ENCODE assay signal across 16 cellular contexts in the genomic region with DNA sequence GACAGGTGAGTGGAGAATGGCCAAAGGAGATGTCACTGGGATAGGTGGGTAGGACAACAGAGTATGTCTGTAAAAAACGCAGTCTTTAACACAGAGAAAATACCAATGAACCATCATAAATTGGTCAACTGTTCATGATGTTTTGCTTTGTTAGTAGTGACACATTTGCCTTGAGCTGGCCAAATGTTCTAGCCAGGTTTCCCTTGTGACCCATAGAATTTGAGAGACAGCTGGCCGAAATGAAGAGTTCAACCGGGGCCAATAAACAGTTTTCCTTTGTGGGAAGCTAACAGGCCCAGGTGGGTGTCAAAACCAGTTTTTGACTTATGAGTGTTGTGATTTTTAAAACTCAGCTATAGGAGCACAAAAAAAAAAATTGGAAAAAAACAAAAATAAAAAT.
DNase-seq lines count a peak whose midpoint lies in the region; ATAC-seq and TF ChIP-seq lines count a peak whose summit lies in the region.
"Had no signal": no experiment of that assay in that cellular context is flagged by ENCODE, and none has a peak within 500 bp of the region (broad histone marks: within the 10 kb centered on the region; RNA-seq: fewer than 3 reads in every experiment).

No MANE protein-coding gene starts in this region.

- H3F3A ChIP-seq in GM23338 (replicated peaks; ENCODE audit: low read depth): 0 out of 2 replicates have a peak, but pooled peaks cover 11% of the 10 kb centered on the region

- no peaks in the 10 kb centered on the region for H3K9me3 ChIP-seq in esophagus muscularis mucosa
- no peaks in the 10 kb centered on the region for H3K9me3 ChIP-seq in mesenchymal stem cell (ENCODE audit: control insufficient read depth, low read length)
- H3K9me3 ChIP-seq: left lung had no signal

- H3K4me3 ChIP-seq in esophagus muscularis mucosa: no peak overlapping the region
- no peak overlapping the region for H3K4me3 ChIP-seq in mesenchymal stem cell (ENCODE audit: insufficient read depth in 1 of 2, low read depth in 1 of 2, low read length in 2 of 2)
- no peak overlapping the region for H3K4me3 ChIP-seq in GM23338
- H3K4me3 ChIP-seq: left lung had no signal

- H3K4me1 ChIP-seq in esophagus muscularis mucosa: peaks cover 24 to 33% (median 26%) of the 10 kb centered on the region in 4 donors
- H3K4me1 ChIP-seq in mesenchymal stem cell (ENCODE audit: control insufficient read depth, insufficient read depth, low read depth, low read length): peaks cover 7% of the 10 kb centered on the region
- no peaks in the 10 kb centered on the region for H3K4me1 ChIP-seq in GM23338 (ENCODE audit: insufficient read depth)
- H3K4me1 ChIP-seq: left lung had no signal

- H3K36me3 ChIP-seq in esophagus muscularis mucosa (peaks cover 5 to 67% (median 59%) of the 10 kb centered on the region in 4 donors), mesenchymal stem cell (ENCODE audit: control insufficient read depth in 1 of 2, insufficient read depth in 2 of 2, low read depth in 1 of 2, low read length in 2 of 2) (peaks cover 45 to 72% of the 10 kb centered on the region in 2 experiments), GM23338 (ENCODE audit: insufficient read depth) (no peaks in the 10 kb centered on the region; the same call in 1 of the 2 replicates)

- H3K9me2 ChIP-seq in GM23338 (ENCODE audit: insufficient read depth): no peaks in the 10 kb centered on the region

- no peak overlapping the region for H3K18ac ChIP-seq in mesenchymal stem cell (ENCODE audit: low read depth in 1 of 2, low read length in 2 of 2)

- 30% methylated on average over 3 of the region's 3 CpGs for WGBS in esophagus muscularis mucosa
- WGBS in mesenchymal stem cell: 93% methylated on average over 2 of the region's 3 CpGs

- H3K4ac ChIP-seq in mesenchymal stem cell (ENCODE audit: low read depth in 1 of 2, low read length in 2 of 2): no peak overlapping the region

- no peak overlapping the region for H3K14ac ChIP-seq in mesenchymal stem cell (ENCODE audit: low read length in 2 of 2)

- ATAC-seq in stimulated activated naive B cell treated with anti-CD40 and anti-IgM and Interleukin-4, amounts not matched to agents 10 μg/mL and 1 μg/mL and 100 μg/mL, for 72 hours (replicated peaks): no peak
- ATAC-seq in activated naive CD4-positive, alpha-beta T cell treated with anti-CD3 and anti-CD28 coated beads, Interleukin-2, amount 50 U/mL, for 72 hours: no peak
- no peak for ATAC-seq in GM23338
- ATAC-seq in GM19463 (IDR thresholded peaks at IDR 0.05; ENCODE audit: unreplicated experiment): no peak
- ATAC-seq: left lung had no signal

- no peaks in the 10 kb centered on the region for H3K27me3 Mint-ChIP-seq in stimulated activated naive B cell treated with anti-CD40 and anti-IgM and Interleukin-4, amounts not matched to agents 10 μg/mL and 1 μg/mL and 100 μg/mL, for 72 hours
- H3K27me3 Mint-ChIP-seq in GM23338 (ENCODE audit: insufficient read depth, low read depth, poor library complexity): peaks cover 2% of the 10 kb centered on the region

- no peak overlapping the region for H4K91ac ChIP-seq in mesenchymal stem cell (ENCODE audit: low read length)

- H3K79me2 ChIP-seq in GM23338 (replicated peaks; ENCODE audit: insufficient read depth): no peaks in the 10 kb centered on the region

- peaks cover 54 to 74% of the 10 kb centered on the region in 2 donors for H3K36me3 Mint-ChIP-seq in stimulated activated naive B cell treated with anti-CD40 and anti-IgM and Interleukin-4, amounts not matched to agents 10 μg/mL and 1 μg/mL and 100 μg/mL, for 72 hours
- peaks cover 0 to 8% of the 10 kb centered on the region in 2 donors for H3K36me3 Mint-ChIP-seq in activated naive CD4-positive, alpha-beta T cell treated with anti-CD3 and anti-CD28 coated beads, Interleukin-2, amount 50 U/mL, for 72 hours
- H3K36me3 Mint-ChIP-seq in GM23338 (ENCODE audit: low read depth): peaks cover 32% of the 10 kb centered on the region

- peaks cover 24% of the 10 kb centered on the region for H4K20me1 ChIP-seq in GM23338 (replicated peaks; ENCODE audit: insufficient read depth)

- H3K79me1 ChIP-seq in mesenchymal stem cell (replicated peaks; ENCODE audit: low read length, poor library complexity, severe bottlenecking): peaks cover 28% of the 10 kb centered on the region

- H2BK120ac ChIP-seq in mesenchymal stem cell (ENCODE audit: low read depth, low read length): no peak overlapping the region

- H3K27me3 ChIP-seq in esophagus muscularis mucosa (no peaks in the 10 kb centered on the region), mesenchymal stem cell (ENCODE audit: control insufficient read depth in 1 of 2, insufficient read depth in 1 of 2, low read length in 2 of 2) (no peaks in the 10 kb centered on the region), GM23338 (ENCODE audit: insufficient read depth) (no peaks in the 10 kb centered on the region)

- no peak overlapping the region for H3K4me3 Mint-ChIP-seq in stimulated activated naive B cell treated with anti-CD40 and anti-IgM and Interleukin-4, amounts not matched to agents 10 μg/mL and 1 μg/mL and 100 μg/mL, for 72 hours
- no peak overlapping the region for H3K4me3 Mint-ChIP-seq in GM23338
- H3K4me3 Mint-ChIP-seq: nephron progenitor cell; T-helper 1 cell treated with Interleukin-12 subunit alpha and Interleukin-12 subunit beta and Interleukin-4 antibody, amounts not matched to agents 30 μg/mL and 1 μg/mL, for 36 hours had no signal

- TF ChIP-seq EP300 in esophagus muscularis mucosa (IDR thresholded peaks at IDR 0.05): no peak

- H2AFZ ChIP-seq in mesenchymal stem cell (ENCODE audit: low read depth, low read length): no peak overlapping the region
- H2AFZ ChIP-seq in GM23338: no peak overlapping the region

- TF ChIP-seq CTCF in esophagus muscularis mucosa (IDR thresholded peaks at IDR 0.05): no peak
- TF ChIP-seq CTCF in GM23338 (conservative IDR thresholded peaks at IDR 0.05; ENCODE audit: low read depth in 2 of 2): no peak

- H3K27ac ChIP-seq in esophagus muscularis mucosa (replicated peaks in 1 of 4) (peak overlapping the region; percentile 69 to 82 (median 78)), mesenchymal stem cell (ENCODE audit: low read length, poor library complexity, severe bottlenecking) (peak overlapping the region; percentile 6), GM23338 (ENCODE audit: low read depth) (no peak overlapping the region)
- H3K27ac ChIP-seq: left lung had no signal

- H3K27ac Mint-ChIP-seq in stimulated activated naive B cell treated with anti-CD40 and anti-IgM and Interleukin-4, amounts not matched to agents 10 μg/mL and 1 μg/mL and 100 μg/mL, for 72 hours: peak overlapping the region; percentile 72
- H3K27ac Mint-ChIP-seq in activated naive CD4-positive, alpha-beta T cell treated with anti-CD3 and anti-CD28 coated beads, Interleukin-2, amount 50 U/mL, for 72 hours: no peak overlapping the region
- no peak overlapping the region for H3K27ac Mint-ChIP-seq in GM23338
- H3K27ac Mint-ChIP-seq: nephron progenitor cell; T-helper 1 cell treated with Interleukin-12 subunit alpha and Interleukin-12 subunit beta and Interleukin-4 antibody, amounts not matched to agents 30 μg/mL and 1 μg/mL, for 36 hours had no signal

- H2BK5ac ChIP-seq in mesenchymal stem cell (ENCODE audit: low read depth, low read length, poor library complexity, severe bottlenecking): no peak overlapping the region

- H4K8ac ChIP-seq in mesenchymal stem cell (ENCODE audit: low read length): no peak overlapping the region

- TF ChIP-seq POLR2A in esophagus muscularis mucosa (IDR thresholded peaks at IDR 0.05; ENCODE audit: low read depth): no peak

- no peak overlapping the region for H2BK12ac ChIP-seq in mesenchymal stem cell (ENCODE audit: low read length in 2 of 2)

- peaks cover 9 to 34% of the 10 kb centered on the region in 2 donors for H3K4me1 Mint-ChIP-seq in stimulated activated naive B cell treated with anti-CD40 and anti-IgM and Interleukin-4, amounts not matched to agents 10 μg/mL and 1 μg/mL and 100 μg/mL, for 72 hours
- no peaks in the 10 kb centered on the region for H3K4me1 Mint-ChIP-seq in GM23338

- DNase-seq in NCI-H69 (lab: John Stamatoyannopoulos, UW) (peak; percentile 35), esophagus muscularis mucosa (ENCODE audit: extremely low spot score) (no peak), mesenchymal stem cell (no peak), GM23338 (ENCODE audit: low spot score) (no peak)
- no peak for DNase-seq in stimulated activated naive B cell treated with anti-CD40 and anti-IgM and Interleukin-4, amounts not matched to agents 10 μg/mL and 1 μg/mL and 100 μg/mL, for 72 hours
- no peak for DNase-seq in activated naive CD4-positive, alpha-beta T cell treated with anti-CD3 and anti-CD28 coated beads, Interleukin-2, amount 50 U/mL, for 72 hours (ENCODE audit: low spot score in 2 of 2)
- DNase-seq: activated CD4-positive, CD25-positive, alpha-beta regulatory T cell; activated CD8-positive, alpha-beta memory T cell treated with anti-CD3 and anti-CD28 coated beads for 24 hours; GF-D8; left lung; NCI-H1436 treated with DMSO at 0.1 percent for 48 hours; NCI-H2227 treated with DMSO at 0.1 percent for 48 hours; nephron progenitor cell; SHP77 treated with DMSO at 0.1 percent for 48 hours had no signal

- intact Hi-C loops in esophagus muscularis mucosa (cut with DNase I): loop anchor here (5.0 kb wide), 1 partner anchor 186 kb away; a partner anchor contains a TSS

- H2BK15ac ChIP-seq in mesenchymal stem cell (ENCODE audit: low read depth, poor library complexity, severe bottlenecking): no peak overlapping the region

- no peak overlapping the region for H3K23ac ChIP-seq in mesenchymal stem cell (ENCODE audit: low read length in 2 of 2)

- H2AK5ac ChIP-seq in mesenchymal stem cell (ENCODE audit: low read length, severe bottlenecking): no peak overlapping the region

- H3K9me3 Mint-ChIP-seq in stimulated activated naive B cell treated with anti-CD40 and anti-IgM and Interleukin-4, amounts not matched to agents 10 μg/mL and 1 μg/mL and 100 μg/mL, for 72 hours: no peaks in the 10 kb centered on the region
- no peaks in the 10 kb centered on the region for H3K9me3 Mint-ChIP-seq in activated naive CD4-positive, alpha-beta T cell treated with anti-CD3 and anti-CD28 coated beads, Interleukin-2, amount 50 U/mL, for 72 hours
- no peaks in the 10 kb centered on the region for H3K9me3 Mint-ChIP-seq in GM23338
- H3K9me3 Mint-ChIP-seq: nephron progenitor cell; T-helper 1 cell treated with Interleukin-12 subunit alpha and Interleukin-12 subunit beta and Interleukin-4 antibody, amounts not matched to agents 30 μg/mL and 1 μg/mL, for 36 hours had no signal

- no peak overlapping the region for H3K9ac ChIP-seq in mesenchymal stem cell (ENCODE audit: low read length)

- H3K4me2 ChIP-seq in mesenchymal stem cell (ENCODE audit: low read length, poor library complexity, severe bottlenecking) (no peak overlapping the region), GM23338 (no peak overlapping the region)

TF ChIP-seq in GM23338, 12 proteins besides CTCF, POLR2A, EP300 and RAD21 (continues in another document):
- TF ChIP-seq STAT1 (IDR thresholded peaks at IDR 0.05; ENCODE audit: unreplicated experiment): no peak
- TF ChIP-seq CREB1 (CRISPR knock-in tag; IDR thresholded peaks at IDR 0.05; ENCODE audit: low read depth): no peak
